21 cellular contexts compared by ENCODE assay signal in the genomic region with DNA sequence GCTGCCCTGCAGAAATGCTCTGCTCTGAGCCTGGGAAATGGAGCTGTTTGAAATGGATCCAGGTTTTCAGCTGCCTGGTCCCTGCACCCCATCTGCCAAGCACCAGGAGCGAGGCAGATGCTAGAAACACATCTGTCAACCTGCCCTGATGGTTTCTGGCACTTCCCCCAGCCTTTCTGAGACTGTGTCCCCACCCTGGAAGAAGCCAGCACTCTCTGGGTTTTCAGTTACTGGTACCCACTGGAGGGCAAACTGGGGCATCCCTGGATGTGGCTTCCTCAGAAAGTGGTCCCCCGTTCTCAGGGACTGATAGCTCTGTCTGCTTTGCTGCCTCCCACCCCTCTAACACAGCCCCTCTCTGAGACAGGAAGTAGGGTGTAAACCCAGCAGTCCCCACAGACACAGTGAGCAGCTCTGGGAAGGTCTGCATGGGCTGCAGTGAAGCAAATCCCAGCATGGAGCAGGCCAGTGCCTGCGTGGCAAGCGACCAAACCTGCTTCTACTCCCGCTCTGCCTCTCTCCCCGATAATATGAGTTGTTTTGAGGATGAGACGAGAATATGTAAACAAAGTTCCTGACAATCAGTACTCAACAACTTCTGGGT. TPM values are rescaled to one million over a fixed set of nuclear protein-coding genes. Genes with fewer than 3 reads are reported as not detected.
"Had no signal": no experiment of that assay in that cellular context is flagged by ENCODE, and none has a peak within 500 bp of the region (broad histone marks: within the 10 kb centered on the region; RNA-seq: fewer than 3 reads in every experiment).

No MANE protein-coding gene starts in this region.

- H3K4me3 Mint-ChIP-seq: activated naive CD8-positive, alpha-beta T cell treated with anti-CD3 and anti-CD28 coated beads, Interleukin-2, amount 10 ng/mL, durations not matched to agents 7 days and 5 days; activated T-helper 17 cell treated with anti-CD3 and anti-CD28 coated beads, Interleukin-2, amount 50 U/mL, for 72 hours; effector memory CD8-positive, alpha-beta T cell; natural killer cell treated with Interleukin-12 subunit alpha and Interleukin-12 subunit beta and Interleukin-15 and Interleukin-18, amount 100 ng/mL, for 72 hours had no signal

- H3K27ac Mint-ChIP-seq: activated T-helper 17 cell treated with anti-CD3 and anti-CD28 coated beads, Interleukin-2, amount 50 U/mL, for 72 hours; effector memory CD8-positive, alpha-beta T cell; natural killer cell treated with Interleukin-12 subunit alpha and Interleukin-12 subunit beta and Interleukin-15 and Interleukin-18, amount 100 ng/mL, for 72 hours had no signal

- H3K27me3 ChIP-seq: tibial nerve had no signal

- H3K36me3 ChIP-seq: cardiac muscle cell, lower lobe of right lung, tibial nerve, WERI-Rb-1 had no signal

- H3K36me3 Mint-ChIP-seq: activated naive CD8-positive, alpha-beta T cell treated with anti-CD3 and anti-CD28 coated beads, Interleukin-2, amount 10 ng/mL, durations not matched to agents 7 days and 5 days; natural killer cell treated with Interleukin-12 subunit alpha and Interleukin-12 subunit beta and Interleukin-15 and Interleukin-18, amount 100 ng/mL, for 72 hours had no signal

- H3K4me1 Mint-ChIP-seq: activated T-helper 17 cell treated with anti-CD3 and anti-CD28 coated beads, Interleukin-2, amount 50 U/mL, for 72 hours had no signal

- ATAC-seq: activated T-helper 17 cell treated with anti-CD3 and anti-CD28 coated beads, Interleukin-2, amount 50 U/mL, for 72 hours; effector memory CD8-positive, alpha-beta T cell; lower lobe of right lung; natural killer cell treated with Interleukin-12 subunit alpha and Interleukin-12 subunit beta and Interleukin-15 and Interleukin-18, amount 100 ng/mL, for 72 hours had no signal

- H3K9me3 Mint-ChIP-seq: activated naive CD8-positive, alpha-beta T cell treated with anti-CD3 and anti-CD28 coated beads, Interleukin-2, amount 10 ng/mL, durations not matched to agents 7 days and 5 days; activated T-helper 17 cell treated with anti-CD3 and anti-CD28 coated beads, Interleukin-2, amount 50 U/mL, for 72 hours; effector memory CD8-positive, alpha-beta T cell; natural killer cell treated with Interleukin-12 subunit alpha and Interleukin-12 subunit beta and Interleukin-15 and Interleukin-18, amount 100 ng/mL, for 72 hours had no signal

- H3K4me1 ChIP-seq: lower lobe of right lung, tibial nerve had no signal

- DNase-seq: activated CD4-positive, alpha-beta T cell treated with anti-CD3 and anti-CD28 coated beads, Interleukin-2, amount 50 U/mL, for 4 hours; activated naive CD4-positive, alpha-beta T cell treated with Interleukin-2 at 50 U/mL for 16 hours; activated naive CD8-positive, alpha-beta T cell treated with anti-CD3 and anti-CD28 coated beads, Interleukin-2, amount 10 ng/mL, durations not matched to agents 7 days and 5 days; activated T-cell treated with anti-CD3 and anti-CD28 coated beads, Interleukin-2, amount 50 U/mL, for 1 hour; amygdala; dermis blood vessel endothelial cell; effector memory CD8-positive, alpha-beta T cell; foreskin fibroblast; hippocampal formation; lower lobe of right lung; nucleus accumbens; retina; stimulated activated CD4-positive, alpha-beta T cell treated with anti-CD3 and anti-CD28 coated beads, Interleukin-12 subunit alpha, Interleukin-12 subunit beta, amount 100 ng/mL, for 4 hours; stimulated activated CD4-positive, alpha-beta T cell treated with anti-CD3 and anti-CD28 coated beads, Interleukin-1b, Interleukin-23, amount 100 ng/mL, for 48 hours; stimulated activated CD8-positive, alpha-beta memory T cell treated with anti-CD3 and anti-CD28 coated beads, Interleukin-4, amount 100 ng/mL, for 48 hours; stimulated activated naive CD4-positive, alpha-beta T cell treated with Interleukin-2 at 50 U/mL for 16 hours; WERI-Rb-1 had no signal

- H3K9me3 ChIP-seq: lower lobe of right lung, tibial nerve had no signal

- H3K4me3 ChIP-seq: cardiac muscle cell, lower lobe of right lung, tibial nerve had no signal

- H3K27ac ChIP-seq: cardiac muscle cell, lower lobe of right lung, tibial nerve, WERI-Rb-1 had no signal

RNA-seq across cellular contexts. Expression of a gene that starts 54.2 kb away (rescaled TPM):
- total RNA-seq: activated T-helper 17 cell treated with anti-CD3 and anti-CD28 coated beads, Interleukin-2, amount 50 U/mL, for 72 hours had no signal
